ENCODE assay signal across 9 cellular contexts in the genomic region with DNA sequence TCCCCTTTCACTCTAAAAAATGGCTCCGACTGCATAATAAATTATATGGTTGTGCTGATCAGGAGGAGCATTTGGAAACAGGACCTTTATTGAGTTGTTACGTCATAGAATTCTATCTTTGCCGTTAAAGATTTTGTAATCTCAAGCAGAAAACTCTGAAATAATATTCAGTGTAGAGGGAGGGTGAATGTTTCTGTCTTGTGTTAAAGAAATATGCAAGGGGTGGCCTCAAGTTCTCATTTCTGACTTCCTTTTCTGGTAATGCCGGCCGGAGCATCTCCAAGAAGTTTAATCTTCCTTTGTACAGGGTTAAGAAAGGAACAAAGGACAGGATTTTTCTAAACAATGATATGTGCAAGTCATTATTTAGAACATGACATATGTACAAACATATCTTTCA.
DNase-seq lines count a peak whose midpoint lies in the region; ATAC-seq and TF ChIP-seq lines count a peak whose summit lies in the region.
"Had no signal": no experiment of that assay in that cellular context is flagged by ENCODE, and none has a peak within 500 bp of the region (broad histone marks: within the 10 kb centered on the region; RNA-seq: fewer than 3 reads in every experiment).

No MANE protein-coding gene starts in this region.

- no peaks in the 10 kb centered on the region for H3K79me1 ChIP-seq in H9 (ENCODE audit: insufficient read depth, low read depth, low read length, poor library complexity, severe bottlenecking)

- H4K91ac ChIP-seq in H9 (ENCODE audit: insufficient read length, low read depth, low read length): no peak overlapping the region

- ATAC-seq in body of pancreas (no peak), naive B cell (ENCODE audit: low read depth in 2 of 2) (peak in 1 of 2 donors; percentile 15), HG03095 (IDR thresholded peaks at IDR 0.05; ENCODE audit: unreplicated experiment) (no peak)

- H3K4me1 Mint-ChIP-seq in naive B cell (peaks cover 20 to 37% (median 24%) of the 10 kb centered on the region in 3 donors), H9 (peaks cover 28 to 41% of the 10 kb centered on the region in 2 experiments)

- H3K23ac ChIP-seq in H9 (ENCODE audit: insufficient read length, low read depth, low read length): no peak overlapping the region

- TF ChIP-seq POLR2A in body of pancreas (IDR thresholded peaks at IDR 0.05): no peak

- POLR2A ChIA-PET in AG04450 (lab: Yijun Ruan, JAX): interaction anchor here (1.0 to 1.4 kb wide), 6 partner anchors 29 to 289 kb away, joined by 3 to 7 read pairs (median 5); no protein-coding TSS in a partner anchor

- H3K9me3 ChIP-seq in AG04450 (ENCODE audit: control insufficient read depth, insufficient read depth, low read length): no peaks in the 10 kb centered on the region
- H3K9me3 ChIP-seq in body of pancreas: no peaks in the 10 kb centered on the region
- no peaks in the 10 kb centered on the region for H3K9me3 ChIP-seq in H9 (ENCODE audit: control insufficient read depth, low read depth, low read length)

- H3K27me3 Mint-ChIP-seq in naive B cell (no peaks in the 10 kb centered on the region), H9 (ENCODE audit: low read depth) (no peaks in the 10 kb centered on the region)

- H3K4me1 ChIP-seq in KMS-11 (ENCODE audit: low read depth, poor library complexity, severe bottlenecking) (peaks cover 45% of the 10 kb centered on the region), body of pancreas (peaks cover 9% of the 10 kb centered on the region), H9 (ENCODE audit: insufficient read depth, low read length) (peaks cover 5% of the 10 kb centered on the region; the same call in 1 of the 2 replicates)

- H3K27ac Mint-ChIP-seq in naive B cell (peak overlapping the region in 2 of 6 donors; percentile 3 to 27), H9 (peak overlapping the region in 1 of 3 experiments; percentile 83; a peak in 1 of 7 replicates)

- H3T11ph ChIP-seq in H9 (ENCODE audit: low read length): no peak overlapping the region

- no peak overlapping the region for H4K8ac ChIP-seq in H9 (replicated peaks; ENCODE audit: insufficient read length, low read depth, low read length)

- no peak overlapping the region for H2BK120ac ChIP-seq in H9 (ENCODE audit: low read depth, low read length, poor library complexity, severe bottlenecking)

- H3K36me3 ChIP-seq in KMS-11 (ENCODE audit: insufficient read depth): no peaks in the 10 kb centered on the region
- no peaks in the 10 kb centered on the region for H3K36me3 ChIP-seq in body of pancreas (replicated peaks in 1 of 2; ENCODE audit: insufficient read depth in 1 of 2, low read depth in 2 of 2)

- CTCF ChIA-PET in AG04450 (lab: Charles Lee): interaction anchor here (1.0 to 2.1 kb wide), 11 partner anchors 8 to 294 kb away, joined by 3 to 8 read pairs (median 4); no protein-coding TSS in a partner anchor

- no peaks in the 10 kb centered on the region for H3K79me2 ChIP-seq in KMS-11 (ENCODE audit: insufficient read depth, low read depth)
- no peaks in the 10 kb centered on the region for H3K79me2 ChIP-seq in H9 (ENCODE audit: insufficient read depth, low read length)

- H4K20me1 ChIP-seq in KMS-11 (ENCODE audit: insufficient read depth) (no peaks in the 10 kb centered on the region), H9 (ENCODE audit: control insufficient read depth, insufficient read depth, insufficient read length) (no peaks in the 10 kb centered on the region)

- no peak for DNase-seq in AG04450 (ENCODE audit: low read depth, low spot score)
- DNase-seq in body of pancreas: no peak
- DNase-seq in naive B cell: no peak
- DNase-seq in H9: no peak
- DNase-seq in RPMI8226: no peak
- no peak for DNase-seq in NCI-H82 treated with DMSO at 0.1 percent for 48 hours (lab: John Stamatoyannopoulos, UW; ENCODE audit: unreplicated experiment)
- DNase-seq: activated CD4-positive, CD25-positive, alpha-beta regulatory T cell treated with anti-CD3 and anti-CD28 coated beads, Interleukin-2, amount 50 U/mL, for 72 hours had no signal

- no peak overlapping the region for H3K14ac ChIP-seq in H9 (ENCODE audit: insufficient read depth, low read length)

- H3K18ac ChIP-seq in H9 (ENCODE audit: insufficient read length, low read depth, low read length): no peak overlapping the region

- H2BK15ac ChIP-seq in H9 (ENCODE audit: low read depth, low read length): no peak overlapping the region

- no peaks in the 10 kb centered on the region for H3K27me3 ChIP-seq in AG04450 (ENCODE audit: control insufficient read depth, insufficient read depth, low read length)
- no peaks in the 10 kb centered on the region for H3K27me3 ChIP-seq in KMS-11 (ENCODE audit: insufficient read depth, low read depth)
- H3K27me3 ChIP-seq in body of pancreas: no peaks in the 10 kb centered on the region
- no peaks in the 10 kb centered on the region for H3K27me3 ChIP-seq in H9 (ENCODE audit: insufficient read depth, low read length)

- no peak overlapping the region for H2BK5ac ChIP-seq in H9 (ENCODE audit: insufficient read length, low read length)

- TF ChIP-seq CTCF in AG04450 (IDR thresholded peaks at IDR 0.05; ENCODE audit: low read depth, low read length): no peak
- TF ChIP-seq CTCF in KMS-11 (conservative IDR thresholded peaks at IDR 0.05; ENCODE audit: low read depth, low read length): no peak
- no peak for TF ChIP-seq CTCF in body of pancreas (IDR thresholded peaks at IDR 0.05)
- no peak for TF ChIP-seq CTCF in H9 (conservative IDR thresholded peaks at IDR 0.05)

- intact Hi-C loops in body of pancreas (cut with DNase I): no loop called here

- no peak overlapping the region; the same call in 1 of the 2 replicates for H3K4me3 ChIP-seq in AG04450 (ENCODE audit: low read depth, low read length)
- H3K4me3 ChIP-seq in KMS-11 (IDR thresholded peaks at IDR 0.05; ENCODE audit: insufficient read depth, low read depth, low read length): no peak overlapping the region
- H3K4me3 ChIP-seq in body of pancreas: no peak overlapping the region

- H3K4me2 ChIP-seq in KMS-11: peak overlapping the region; percentile 18; the same call in 1 of the 2 replicates
- H3K4me2 ChIP-seq in H9 (ENCODE audit: insufficient read depth, insufficient read length, low read length): no peak overlapping the region

- peak overlapping the region; percentile 71 for H3K27ac ChIP-seq in AG04450 (ENCODE audit: low read depth, low read length)
- H3K27ac ChIP-seq in KMS-11: peak overlapping the region; percentile 23; the same call in 1 of the 2 replicates
- peak overlapping the region in 3 of 4 donors; percentile 9 to 39 (median 28) for H3K27ac ChIP-seq in body of pancreas
- no peak overlapping the region for H3K27ac ChIP-seq in H9 (ENCODE audit: insufficient read length, low read depth, low read length)

- H3K9me3 Mint-ChIP-seq in naive B cell (no peaks in the 10 kb centered on the region), H9 (no peaks in the 10 kb centered on the region)

- H2AFZ ChIP-seq in KMS-11 (ENCODE audit: low read depth): no peak overlapping the region
- no peak overlapping the region for H2AFZ ChIP-seq in H9 (ENCODE audit: low read length)

- H3K36me3 Mint-ChIP-seq in naive B cell (no peaks in the 10 kb centered on the region), H9 (ENCODE audit: insufficient read depth in 1 of 3, low read depth in 3 of 3) (no peaks in the 10 kb centered on the region)

- H2BK20ac ChIP-seq in H9 (ENCODE audit: low read depth, low read length, poor library complexity, severe bottlenecking): no peak overlapping the region

- H3K4me3 Mint-ChIP-seq in naive B cell: peak overlapping the region in 6 of 8 donors; percentile 17 to 61 (median 54)
- H3K4me3 Mint-ChIP-seq in H9: no peak overlapping the region

- H2AK5ac ChIP-seq in H9 (ENCODE audit: insufficient read length, low read length): no peak overlapping the region

- H2BK12ac ChIP-seq in H9 (ENCODE audit: insufficient read length, low read depth, low read length): no peak overlapping the region

- WGBS in body of pancreas, 2 donors: 58 to 64% methylated on average over 5 of the region's 5 CpGs
- WGBS in H9 (ENCODE audit: extremely low coverage, insufficient read length, low lambda C conversion rate): no CpG with 5 or more reads among the region's 5 CpGs

- H3K9ac ChIP-seq in KMS-11: no peak overlapping the region
- H3K9ac ChIP-seq in H9 (ENCODE audit: extremely low read depth, insufficient read length, low read length): no peak overlapping the region

- no peak overlapping the region for H3K56ac ChIP-seq in H9 (ENCODE audit: insufficient read length, low read depth, low read length)

- no peak overlapping the region for H3K4ac ChIP-seq in H9 (ENCODE audit: low read depth, low read length)

- no peaks in the 10 kb centered on the region for H3K23me2 ChIP-seq in H9 (ENCODE audit: insufficient read length, low read depth, low read length, poor library complexity, severe bottlenecking)

- H4K5ac ChIP-seq in H9 (ENCODE audit: insufficient read length, low read depth, low read length): no peak overlapping the region

Comparison
In these comparisons a context has a peak if more than half of its experiments do, and no peak if none do; other contexts are left out.
1. H3K4me3 Mint-ChIP-seq: peak in naive B cell (6 of 8); none in H9 (0 of 2).